14 cellular contexts compared by ENCODE assay signal in genomic region chr11:17839450-17839849, GRCh38.
"Had no signal": no experiment of that assay in that cellular context is flagged by ENCODE, and none has a peak within 500 bp of the region (broad histone marks: within the 10 kb centered on the region; RNA-seq: fewer than 3 reads in every experiment).

No MANE protein-coding gene starts in this region.

- DNase-seq: activated CD4-positive, alpha-beta T cell treated with anti-CD3 and anti-CD28 coated beads, Interleukin-2, amount 50 U/mL, for 1 hour; activated CD8-positive, alpha-beta memory T cell treated with anti-CD3 and anti-CD28 coated beads for 24 hours; activated naive CD4-positive, alpha-beta T cell; activated naive CD8-positive, alpha-beta T cell treated with anti-CD3 and anti-CD28 coated beads, Interleukin-2, amount 10 ng/mL, durations not matched to agents 7 days and 5 days; aorta; erythroblast; hippocampal formation; left ventricle myocardium inferior; mesendoderm; sigmoid colon had no signal

- H3K36me3 Mint-ChIP-seq: activated naive CD8-positive, alpha-beta T cell treated with anti-CD3 and anti-CD28 coated beads, Interleukin-2, amount 10 ng/mL, durations not matched to agents 7 days and 5 days; natural killer cell treated with Interleukin-12 subunit alpha and Interleukin-12 subunit beta and Interleukin-15 and Interleukin-18, amount 100 ng/mL, for 72 hours; stimulated activated effector memory CD8-positive, alpha-beta T cell treated with anti-CD3 and anti-CD28 coated beads, Interleukin-12 subunit alpha, Interleukin-12 subunit beta, amount 100 ng/mL, for 72 hours had no signal

- H3K27me3 Mint-ChIP-seq: activated naive CD8-positive, alpha-beta T cell treated with anti-CD3 and anti-CD28 coated beads, Interleukin-2, amount 10 ng/mL, durations not matched to agents 7 days and 5 days; natural killer cell treated with Interleukin-12 subunit alpha and Interleukin-12 subunit beta and Interleukin-15 and Interleukin-18, amount 100 ng/mL, for 72 hours; progenitor cell of endocrine pancreas had no signal

- H3K4me3 Mint-ChIP-seq: activated naive CD8-positive, alpha-beta T cell treated with anti-CD3 and anti-CD28 coated beads, Interleukin-2, amount 10 ng/mL, durations not matched to agents 7 days and 5 days; activated T-helper 1 cell treated with anti-CD3 and anti-CD28 coated beads, Interleukin-12 subunit alpha, Interleukin-12 subunit beta, Interleukin-2, Interleukin-4 antibody, amounts not matched to agents 30 ng/mL and 10 ng/mL and 1 ng/mL, durations not matched to agents 14 hours and 24 hours and 36 hours; natural killer cell treated with Interleukin-12 subunit alpha and Interleukin-12 subunit beta and Interleukin-15 and Interleukin-18, amount 100 ng/mL, for 72 hours; stimulated activated effector memory CD8-positive, alpha-beta T cell treated with anti-CD3 and anti-CD28 coated beads, Interleukin-12 subunit alpha, Interleukin-12 subunit beta, amount 100 ng/mL, for 72 hours had no signal

- H3K9me3 Mint-ChIP-seq: activated naive CD8-positive, alpha-beta T cell treated with anti-CD3 and anti-CD28 coated beads, Interleukin-2, amount 10 ng/mL, durations not matched to agents 7 days and 5 days; activated T-helper 1 cell treated with anti-CD3 and anti-CD28 coated beads, Interleukin-12 subunit alpha, Interleukin-12 subunit beta, Interleukin-2, Interleukin-4 antibody, amounts not matched to agents 30 ng/mL and 10 ng/mL and 1 ng/mL, durations not matched to agents 14 hours and 24 hours and 36 hours; natural killer cell treated with Interleukin-12 subunit alpha and Interleukin-12 subunit beta and Interleukin-15 and Interleukin-18, amount 100 ng/mL, for 72 hours; stimulated activated effector memory CD8-positive, alpha-beta T cell treated with anti-CD3 and anti-CD28 coated beads, Interleukin-12 subunit alpha, Interleukin-12 subunit beta, amount 100 ng/mL, for 72 hours had no signal

- H3K27ac Mint-ChIP-seq: activated naive CD8-positive, alpha-beta T cell treated with anti-CD3 and anti-CD28 coated beads, Interleukin-2, amount 10 ng/mL, durations not matched to agents 7 days and 5 days; activated T-helper 1 cell treated with anti-CD3 and anti-CD28 coated beads, Interleukin-12 subunit alpha, Interleukin-12 subunit beta, Interleukin-2, Interleukin-4 antibody, amounts not matched to agents 30 ng/mL and 10 ng/mL and 1 ng/mL, durations not matched to agents 14 hours and 24 hours and 36 hours; natural killer cell treated with Interleukin-12 subunit alpha and Interleukin-12 subunit beta and Interleukin-15 and Interleukin-18, amount 100 ng/mL, for 72 hours; progenitor cell of endocrine pancreas; stimulated activated effector memory CD8-positive, alpha-beta T cell treated with anti-CD3 and anti-CD28 coated beads, Interleukin-12 subunit alpha, Interleukin-12 subunit beta, amount 100 ng/mL, for 72 hours had no signal
